ENCODE assay signal across 10 cellular contexts in genomic region chr6:151393410-151393809, GRCh38. TPM values are rescaled to one million over a fixed set of nuclear protein-coding genes. Genes with fewer than 3 reads are reported as not detected.
DNase-seq lines count a peak whose midpoint lies in the region; ATAC-seq, FAIRE-seq and TF ChIP-seq lines count a peak whose summit lies in the region.
"Had no signal": no experiment of that assay in that cellular context is flagged by ENCODE, and none has a peak within 500 bp of the region (broad histone marks: within the 10 kb centered on the region; RNA-seq: fewer than 3 reads in every experiment).

No MANE protein-coding gene starts in this region.

- no peak for FAIRE-seq in D721Med (lab: Jason Lieb, UNC)
- FAIRE-seq: kidney had no signal

- H3K36me3 Mint-ChIP-seq in CD8-positive, alpha-beta memory T cell: peaks cover 0 to 35% (median 5%) of the 10 kb centered on the region in 3 donors
- H3K36me3 Mint-ChIP-seq in IgD-negative memory B cell (no peaks in the 10 kb centered on the region), nephron (ENCODE audit: low read depth) (peaks cover 35% of the 10 kb centered on the region)

- H3K36me3 ChIP-seq in CD8-positive, alpha-beta memory T cell (ENCODE audit: insufficient read depth, low read length): no peaks in the 10 kb centered on the region
- H3K36me3 ChIP-seq: prostate gland had no signal

- peak overlapping the region; percentile 48 to 99 (median 97) for H3K27ac Mint-ChIP-seq in CD8-positive, alpha-beta memory T cell
- H3K27ac Mint-ChIP-seq in IgD-negative memory B cell (peak overlapping the region; percentile 34 to 97 (median 46)), nephron (peak overlapping the region; percentile 92 to 98 (median 96))

- POLR2A ChIA-PET in CD8-positive, alpha-beta memory T cell (lab: Charles Lee): interaction anchor here (0.8 to 1.5 kb wide), 2 partner anchors 20 to 59 kb away, joined by 3 to 4 read pairs; partner anchors contain the start of gene RMND1

- DNase-seq in CD8-positive, alpha-beta memory T cell: no peak
- DNase-seq in astrocyte of the cerebellum (ENCODE audit: low read depth): no peak
- no peak for DNase-seq in D721Med (ENCODE audit: insufficient read length, low spot score)
- no peak for DNase-seq in epidermal melanocyte (ENCODE audit: insufficient read length, low spot score)
- DNase-seq: kidney had no signal

- H3K4me3 Mint-ChIP-seq in CD8-positive, alpha-beta memory T cell: peak overlapping the region; percentile 91 to 99 (median 96)
- H3K4me3 Mint-ChIP-seq in IgD-negative memory B cell (peak overlapping the region in 3 of 4 donors; percentile 13 to 99 (median 92)), nephron (peak overlapping the region; percentile 91 to 97 (median 91))

- peaks cover 0 to 4% of the 10 kb centered on the region in 2 donors for H3K27me3 Mint-ChIP-seq in CD8-positive, alpha-beta memory T cell
- no peaks in the 10 kb centered on the region for H3K27me3 Mint-ChIP-seq in IgD-negative memory B cell
- no peaks in the 10 kb centered on the region for H3K27me3 Mint-ChIP-seq in nephron (ENCODE audit: low read depth)

- in situ Hi-C loops in astrocyte of the cerebellum (cut with HindIII; ENCODE audit: low sequenced_read_pairs): no loop called here

- no peaks in the 10 kb centered on the region for H3K27me3 ChIP-seq in CD8-positive, alpha-beta memory T cell (ENCODE audit: insufficient read depth, low read length, poor library complexity, severe bottlenecking)

- TF ChIP-seq CTCF in astrocyte of the cerebellum (IDR thresholded peaks at IDR 0.05; ENCODE audit: low read depth, low read length, missing control alignments) (no peak), nephron (IDR thresholded peaks at IDR 0.05; ENCODE audit: unreplicated experiment in 3 of 3) (no peak), D721Med (IDR thresholded peaks at IDR 0.05; ENCODE audit: insufficient read depth, missing control alignments) (no peak)

- peaks cover 62 to 75% (median 75%) of the 10 kb centered on the region in 3 donors for H3K4me1 Mint-ChIP-seq in CD8-positive, alpha-beta memory T cell
- H3K4me1 Mint-ChIP-seq in IgD-negative memory B cell (peaks cover 40 to 55% (median 54%) of the 10 kb centered on the region in 3 donors), nephron (peaks cover 44% of the 10 kb centered on the region)

- H3K9me3 ChIP-seq in CD8-positive, alpha-beta memory T cell (ENCODE audit: low read length): no peaks in the 10 kb centered on the region
- H3K9me3 ChIP-seq: prostate gland had no signal

- no peak for ATAC-seq in GM18873 (IDR thresholded peaks at IDR 0.05; ENCODE audit: low FRiP score, unreplicated experiment)
- no peak for ATAC-seq in GM21717 (IDR thresholded peaks at IDR 0.05; ENCODE audit: unreplicated experiment)

- peak overlapping the region; percentile 6 for H3K4me3 ChIP-seq in CD8-positive, alpha-beta memory T cell (ENCODE audit: low read length)
- peak overlapping the region; percentile 89 for H3K4me3 ChIP-seq in astrocyte of the cerebellum (ENCODE audit: low read depth, low read length)
- H3K4me3 ChIP-seq: prostate gland had no signal

- CTCF ChIA-PET in CD8-positive, alpha-beta memory T cell (lab: Charles Lee): interaction anchor here (0.7 to 1.2 kb wide), 5 partner anchors 8 to 69 kb away, joined by 3 to 5 read pairs (median 3); no protein-coding TSS in a partner anchor

- no peak overlapping the region for H3K27ac ChIP-seq in CD8-positive, alpha-beta memory T cell (ENCODE audit: low read depth, low read length)
- H3K27ac ChIP-seq: prostate gland had no signal

- H3K9me3 Mint-ChIP-seq in CD8-positive, alpha-beta memory T cell: peaks cover 0 to 2% (median 0%) of the 10 kb centered on the region in 5 donors
- H3K9me3 Mint-ChIP-seq in IgD-negative memory B cell (no peaks in the 10 kb centered on the region), nephron (no peaks in the 10 kb centered on the region)

- peaks cover 59% of the 10 kb centered on the region for H3K4me1 ChIP-seq in CD8-positive, alpha-beta memory T cell (ENCODE audit: insufficient read depth, low read length)

RNA-seq across cellular contexts. Expression of gene ZBTB2, which starts 2.1 kb away (rescaled TPM):
- total RNA-seq in CD8-positive, alpha-beta memory T cell: 10 to 100 TPM; 23.4 to 24.3 TPM
- 24.0 TPM for polyA plus RNA-seq in CD8-positive, alpha-beta memory T cell
- 20.5 TPM for polyA plus RNA-seq in IgD-negative memory B cell

RNA-seq across cellular contexts. Expression of gene RMND1, which starts 58.5 kb away (rescaled TPM):
- 10 to 100 TPM; 24.5 to 25.6 TPM for total RNA-seq in CD8-positive, alpha-beta memory T cell
- 10.4 TPM for polyA plus RNA-seq in CD8-positive, alpha-beta memory T cell
- polyA plus RNA-seq in IgD-negative memory B cell: 13.7 TPM

Comparison
In these comparisons a context has a peak if more than half of its experiments do, and no peak if none do; other contexts are left out.
1. H3K27ac Mint-ChIP-seq: peak in every context shown above with its lines; median percentile 97 in CD8-positive, alpha-beta memory T cell; 96 in nephron; 46 in IgD-negative memory B cell.